In genomic region chr12:55738113-55739024, GRCh38 we compare ENCODE assay signal across 8 cellular contexts. TPM values are rescaled to one million over a fixed set of nuclear protein-coding genes. Genes with fewer than 3 reads are reported as not detected.
A peak's percentile ranks its signal among the peaks of the same experiment; 100 is the strongest.
DNase-seq lines count a peak whose midpoint lies in the region; ATAC-seq and TF ChIP-seq lines count a peak whose summit lies in the region.

No MANE protein-coding gene starts in this region.

- peak overlapping the region; percentile 92 for H3K4me3 Mint-ChIP-seq in activated B cell treated with CpG ODN at 0.5 μM for 24 hours

- H3K4me3 ChIP-seq in choroid plexus epithelial cell (ENCODE audit: low read depth, low read length) = peak overlapping the region; percentile 69

- no peaks in the 10 kb centered on the region for H3K36me3 Mint-ChIP-seq in activated B cell treated with CpG ODN at 0.5 μM for 24 hours (ENCODE audit: low read depth)

- no peak for DNase-seq in AG09319 (ENCODE audit: extremely low read depth, low read depth)
- peak; percentile 76 for DNase-seq in NCI-H2227 treated with DMSO at 0.1 percent for 48 hours (lab: John Stamatoyannopoulos, UW)
- DNase-seq in activated B cell treated with CpG ODN at 0.5 μM for 24 hours = peak; percentile 65
- peak; percentile 91 for DNase-seq in choroid plexus epithelial cell (ENCODE audit: low read depth)
- peak; percentile 82 for DNase-seq in kidney tubule cell (ENCODE audit: low spot score)
- peak; percentile 50 to 51 for DNase-seq in stimulated activated CD4-positive, alpha-beta T cell treated with anti-CD3 and anti-CD28 coated beads, Interleukin-1b, Interleukin-23, amount 100 ng/mL, for 1 hour (ENCODE audit: low read depth in 2 of 2)

- peak; percentile 69 for TF ChIP-seq CTCF in AG09319 (IDR thresholded peaks at IDR 0.05; ENCODE audit: low read depth, low read length)
- TF ChIP-seq CTCF in activated B cell treated with CpG ODN at 0.5 μM for 24 hours (IDR thresholded peaks at IDR 0.05) = peak; percentile 73
- peak; percentile 75 for TF ChIP-seq CTCF in choroid plexus epithelial cell (conservative IDR thresholded peaks at IDR 0.05; ENCODE audit: low read depth, low read length)

- POLR2A ChIA-PET in activated B cell treated with CpG ODN at 0.5 μM for 24 hours (lab: Charles Lee) = interaction anchor here (0.5 to 2.7 kb wide), 28 partner anchors 9 to 1459 kb away, joined by 3 to 28 read pairs (median 4); partner anchors contain the start of genes BLOC1S1, CBX5, CD63 and COQ10A

- peaks cover 27% of the 10 kb centered on the region for H3K4me1 Mint-ChIP-seq in activated B cell treated with CpG ODN at 0.5 μM for 24 hours

- peak overlapping the region; percentile 91 for H3K27ac Mint-ChIP-seq in activated B cell treated with CpG ODN at 0.5 μM for 24 hours

- no peaks in the 10 kb centered on the region for H3K9me3 Mint-ChIP-seq in activated B cell treated with CpG ODN at 0.5 μM for 24 hours

- no peaks in the 10 kb centered on the region for H3K27me3 Mint-ChIP-seq in activated B cell treated with CpG ODN at 0.5 μM for 24 hours

- CTCF ChIA-PET in activated B cell treated with CpG ODN at 0.5 μM for 24 hours (lab: Charles Lee) = interaction anchor here (0.6 to 5.0 kb wide), 43 partner anchors 9 to 549 kb away, joined by 3 to 58 read pairs (median 5); partner anchors contain the start of genes BLOC1S1, CD63, DGKA and DNAJC14

- intact Hi-C loops in activated B cell treated with CpG ODN at 0.5 μM for 24 hours (cut with micrococcal nuclease) = loop anchor here (1.0 to 2.0 kb wide), 14 partner anchors 9 to 730 kb away; partner anchors contain the start of genes ANKRD52, CD63, NABP2 and PA2G4

- peak; percentile 87 for ATAC-seq in GM18909 (IDR thresholded peaks at IDR 0.05; ENCODE audit: poor library complexity, unreplicated experiment)
- peak; percentile 81 for ATAC-seq in HG03159 (IDR thresholded peaks at IDR 0.05; ENCODE audit: unreplicated experiment)
- ATAC-seq in activated B cell treated with CpG ODN at 0.5 μM for 24 hours (ENCODE audit: low read depth) = peak; percentile 87

RNA-seq across cellular contexts. Expression of gene GDF11, which starts 4.6 kb away (rescaled TPM):
- total RNA-seq in activated B cell treated with CpG ODN at 0.5 μM for 24 hours = 5.2 and 6.4 TPM in 2 replicates

RNA-seq across cellular contexts. Expression of gene CD63, which starts 9.6 kb away (rescaled TPM):
- 104 and 111 TPM in 2 replicates for total RNA-seq in activated B cell treated with CpG ODN at 0.5 μM for 24 hours

RNA-seq across cellular contexts. Expression of gene RDH5, which starts 18.2 kb away (rescaled TPM):
- total RNA-seq in activated B cell treated with CpG ODN at 0.5 μM for 24 hours = 10.3 and 16.5 TPM in 2 replicates

RNA-seq across cellular contexts. Expression of gene BLOC1S1, which starts 22.5 kb away (rescaled TPM):
- 91.0 and 104 TPM in 2 replicates for total RNA-seq in activated B cell treated with CpG ODN at 0.5 μM for 24 hours

RNA-seq across cellular contexts. Expression of gene ITGA7, which starts 30.7 kb away (rescaled TPM):
- total RNA-seq in activated B cell treated with CpG ODN at 0.5 μM for 24 hours = 1.4 and 2.1 TPM in 2 replicates
